ENCODE assay signal across 22 cellular contexts in the genomic region with DNA sequence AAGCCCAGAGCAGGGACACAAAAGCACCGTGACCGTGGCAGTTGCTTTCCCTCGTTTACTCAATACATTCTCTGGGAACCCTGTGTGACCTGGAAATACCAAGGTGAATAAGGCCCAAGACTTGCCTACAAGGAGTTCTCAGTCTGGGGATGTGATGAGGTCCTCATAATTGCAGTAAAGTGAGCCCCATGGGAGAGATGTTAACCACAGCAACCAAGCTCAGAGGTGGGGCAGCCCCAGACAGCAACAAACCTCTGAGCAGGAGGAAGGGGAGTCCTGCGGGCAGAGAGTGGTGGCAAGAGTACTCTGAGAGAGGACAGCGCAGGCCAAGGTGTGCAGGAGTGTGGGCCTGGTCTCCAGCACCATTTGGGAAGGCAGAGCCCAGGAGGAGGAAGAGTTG.
DNase-seq lines count a peak whose midpoint lies in the region; ATAC-seq lines count a peak whose summit lies in the region.
"Had no signal": no experiment of that assay in that cellular context is flagged by ENCODE, and none has a peak within 500 bp of the region (broad histone marks: within the 10 kb centered on the region; RNA-seq: fewer than 3 reads in every experiment).

No MANE protein-coding gene starts in this region.

- 87% methylated on average over 5 of the region's 5 CpGs for WGBS in mesenchymal stem cell

- H3K14ac ChIP-seq in mesenchymal stem cell (ENCODE audit: low read length in 2 of 2) = no peak overlapping the region

- H2BK12ac ChIP-seq in mesenchymal stem cell (ENCODE audit: low read length in 2 of 2) = no peak overlapping the region

- H3K27me3 ChIP-seq in mesenchymal stem cell (ENCODE audit: control insufficient read depth in 1 of 2, insufficient read depth in 1 of 2, low read length in 2 of 2) = peaks cover 0 to 16% of the 10 kb centered on the region in 2 experiments
- H3K27me3 ChIP-seq: vagina had no signal

- H3K4me3 ChIP-seq in mesenchymal stem cell (ENCODE audit: insufficient read depth in 1 of 2, low read depth in 1 of 2, low read length in 2 of 2) = no peak overlapping the region
- H3K4me3 ChIP-seq: vagina had no signal

- no peak overlapping the region for H3K23ac ChIP-seq in mesenchymal stem cell (ENCODE audit: low read length in 2 of 2)

- no peak overlapping the region for H3K9ac ChIP-seq in mesenchymal stem cell (ENCODE audit: low read length)

- H3K9me3 ChIP-seq in mesenchymal stem cell (ENCODE audit: control insufficient read depth, low read length) = no peaks in the 10 kb centered on the region
- H3K9me3 ChIP-seq: vagina had no signal

- peaks cover 13% of the 10 kb centered on the region for H3K4me1 ChIP-seq in mesenchymal stem cell (ENCODE audit: control insufficient read depth, insufficient read depth, low read depth, low read length)

- H3K79me1 ChIP-seq in mesenchymal stem cell (replicated peaks; ENCODE audit: low read length, poor library complexity, severe bottlenecking) = no peaks in the 10 kb centered on the region

- H3K4me2 ChIP-seq in mesenchymal stem cell (ENCODE audit: low read length, poor library complexity, severe bottlenecking) = no peak overlapping the region

- no peak overlapping the region for H4K91ac ChIP-seq in mesenchymal stem cell (ENCODE audit: low read length)

- no peak overlapping the region for H2BK120ac ChIP-seq in mesenchymal stem cell (ENCODE audit: low read depth, low read length)

- no peak overlapping the region for H4K8ac ChIP-seq in mesenchymal stem cell (ENCODE audit: low read length)

- no peak overlapping the region for H2BK15ac ChIP-seq in mesenchymal stem cell (ENCODE audit: low read depth, poor library complexity, severe bottlenecking)

- peak; percentile 59 for ATAC-seq in GM18498 (IDR thresholded peaks at IDR 0.05; ENCODE audit: unreplicated experiment)
- ATAC-seq in GM21367 (IDR thresholded peaks at IDR 0.05; ENCODE audit: unreplicated experiment) = peak; percentile 62
- peak; percentile 85 for ATAC-seq in HG03060 (IDR thresholded peaks at IDR 0.05; ENCODE audit: low read depth, unreplicated experiment)
- ATAC-seq: activated naive CD4-positive, alpha-beta T cell treated with anti-CD3 and anti-CD28 coated beads, Interleukin-2, amount 50 U/mL, for 72 hours; esophagus mucosa had no signal

- no peak overlapping the region for H2BK5ac ChIP-seq in mesenchymal stem cell (ENCODE audit: low read depth, low read length, poor library complexity, severe bottlenecking)

- no peaks in the 10 kb centered on the region for H3K36me3 ChIP-seq in mesenchymal stem cell (ENCODE audit: control insufficient read depth in 1 of 2, insufficient read depth in 2 of 2, low read depth in 1 of 2, low read length in 2 of 2)
- H3K36me3 ChIP-seq: vagina had no signal

- no peak overlapping the region for H3K27ac ChIP-seq in mesenchymal stem cell (ENCODE audit: low read length, poor library complexity, severe bottlenecking)
- H3K27ac ChIP-seq: C4-2B, vagina had no signal

- H3K18ac ChIP-seq in mesenchymal stem cell (ENCODE audit: low read depth in 1 of 2, low read length in 2 of 2) = no peak overlapping the region

- H2AK5ac ChIP-seq in mesenchymal stem cell (ENCODE audit: low read length, severe bottlenecking) = peak overlapping the region; percentile 45

- DNase-seq in mesenchymal stem cell (no peak), NCI-H1092 (lab: John Stamatoyannopoulos, UW) (no peak), HuH-7 (ENCODE audit: low spot score) (no peak), foreskin melanocyte (no peak)
- DNase-seq in activated CD4-positive, alpha-beta T cell treated with anti-CD3 and anti-CD28 coated beads, Interleukin-2, amount 50 U/mL, for 4 hours = no peak
- DNase-seq: ACHN; cerebellar nuclear complex; effector memory CD4-positive, alpha-beta T cell; HFFc6; kidney glomerular epithelial cell; mammary epithelial cell; NCI-H1694; retina; stimulated activated CD8-positive, alpha-beta memory T cell treated with anti-CD3 and anti-CD28 coated beads, Interleukin-4, amount 100 ng/mL, for 48 hours; T-helper 1 cell had no signal

- no peak overlapping the region for H3K4ac ChIP-seq in mesenchymal stem cell (ENCODE audit: low read depth in 1 of 2, low read length in 2 of 2)

- no peak overlapping the region for H2AFZ ChIP-seq in mesenchymal stem cell (ENCODE audit: low read depth, low read length)
